1 cellular context compared by ENCODE assay signal in genomic region chr6:7163661-7164071, GRCh38.
TF ChIP-seq lines count a peak whose summit lies in the region.

No MANE protein-coding gene starts in this region.

TF ChIP-seq in K562, 482 proteins besides CTCF, POLR2A, EP300 and RAD21 (continues in another document):
- TF ChIP-seq ZNF311 (CRISPR knock-in tag; IDR thresholded peaks at IDR 0.05) = peak; percentile 88; the same call in 1 of the 2 replicates
- TF ChIP-seq ZNF324 (CRISPR knock-in tag; IDR thresholded peaks at IDR 0.05) = no peak
- peak; percentile 55; the same call in 1 of the 2 replicates for TF ChIP-seq ERF (CRISPR knock-in tag; IDR thresholded peaks at IDR 0.05)
- TF ChIP-seq, protein P1, sequence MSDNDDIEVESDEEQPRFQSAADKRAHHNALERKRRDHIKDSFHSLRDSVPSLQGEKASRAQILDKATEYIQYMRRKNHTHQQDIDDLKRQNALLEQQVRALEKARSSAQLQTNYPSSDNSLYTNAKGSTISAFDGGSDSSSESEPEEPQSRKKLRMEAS (CRISPR knock-in tag; IDR thresholded peaks at IDR 0.05) = peak; percentile 40
- no peak for TF ChIP-seq ZNF79 (CRISPR knock-in tag; IDR thresholded peaks at IDR 0.05; ENCODE audit: low read depth)
- peak; percentile 19; the same call in 1 of the 2 replicates for TF ChIP-seq ZNF165 (CRISPR knock-in tag; IDR thresholded peaks at IDR 0.05; ENCODE audit: borderline replicate concordance)
- 0 out of 2 replicates have a peak, but pooled peaks have one; percentile 46 for TF ChIP-seq ZKSCAN8 (CRISPR knock-in tag; IDR thresholded peaks at IDR 0.05)
- TF ChIP-seq, protein P2, sequence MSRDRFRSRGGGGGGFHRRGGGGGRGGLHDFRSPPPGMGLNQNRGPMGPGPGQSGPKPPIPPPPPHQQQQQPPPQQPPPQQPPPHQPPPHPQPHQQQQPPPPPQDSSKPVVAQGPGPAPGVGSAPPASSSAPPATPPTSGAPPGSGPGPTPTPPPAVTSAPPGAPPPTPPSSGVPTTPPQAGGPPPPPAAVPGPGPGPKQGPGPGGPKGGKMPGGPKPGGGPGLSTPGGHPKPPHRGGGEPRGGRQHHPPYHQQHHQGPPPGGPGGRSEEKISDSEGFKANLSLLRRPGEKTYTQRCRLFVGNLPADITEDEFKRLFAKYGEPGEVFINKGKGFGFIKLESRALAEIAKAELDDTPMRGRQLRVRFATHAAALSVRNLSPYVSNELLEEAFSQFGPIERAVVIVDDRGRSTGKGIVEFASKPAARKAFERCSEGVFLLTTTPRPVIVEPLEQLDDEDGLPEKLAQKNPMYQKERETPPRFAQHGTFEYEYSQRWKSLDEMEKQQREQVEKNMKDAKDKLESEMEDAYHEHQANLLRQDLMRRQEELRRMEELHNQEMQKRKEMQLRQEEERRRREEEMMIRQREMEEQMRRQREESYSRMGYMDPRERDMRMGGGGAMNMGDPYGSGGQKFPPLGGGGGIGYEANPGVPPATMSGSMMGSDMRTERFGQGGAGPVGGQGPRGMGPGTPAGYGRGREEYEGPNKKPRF (IDR thresholded peaks at IDR 0.05; ENCODE audit: low read depth, low read length) = no peak
- TF ChIP-seq CEBPG (CRISPR knock-in tag; IDR thresholded peaks at IDR 0.05) = 0 out of 2 replicates have a peak, but pooled peaks have one; percentile 8
- no peak for TF ChIP-seq CEBPG (tag; conservative IDR thresholded peaks at IDR 0.05 in 1 of 2, IDR thresholded peaks at IDR 0.05 in 1 of 2)
- 0 out of 2 replicates have a peak, but pooled peaks have one; percentile 8 for TF ChIP-seq ZNF23 (CRISPR knock-in tag; IDR thresholded peaks at IDR 0.05)
- 0 out of 2 replicates have a peak, but pooled peaks have one; percentile 0 for TF ChIP-seq ZNF668 (CRISPR knock-in tag; IDR thresholded peaks at IDR 0.05)
- no peak for TF ChIP-seq MTA3 (IDR thresholded peaks at IDR 0.05; ENCODE audit: borderline replicate concordance)
- no peak for TF ChIP-seq MAFG (tag; conservative IDR thresholded peaks at IDR 0.05)
- TF ChIP-seq ZNF766 (CRISPR knock-in tag; conservative IDR thresholded peaks at IDR 0.05) = peak; percentile 45; the same call in 1 of the 2 replicates
- TF ChIP-seq FOXA3 (CRISPR knock-in tag; conservative IDR thresholded peaks at IDR 0.05 in 1 of 2, IDR thresholded peaks at IDR 0.05 in 1 of 2) = no peak
- TF ChIP-seq CEBPB (tag; IDR thresholded peaks at IDR 0.05) = peak; percentile 48; the same call in 1 of the 2 replicates
- TF ChIP-seq SMAD4 (CRISPR knock-in tag; conservative IDR thresholded peaks at IDR 0.05) = peak; percentile 74
- TF ChIP-seq DMBX1 (CRISPR knock-in tag; IDR thresholded peaks at IDR 0.05; ENCODE audit: borderline replicate concordance) = peak; percentile 83
- no peak for TF ChIP-seq XRCC4 (IDR thresholded peaks at IDR 0.05; ENCODE audit: extremely low read depth, insufficient read depth, insufficient read length)
- TF ChIP-seq ZNF76 (CRISPR knock-in tag; IDR thresholded peaks at IDR 0.05; ENCODE audit: borderline replicate concordance) = 0 out of 2 replicates have a peak, but pooled peaks have one; percentile 51
- peak; percentile 66 for TF ChIP-seq ZNF592 (IDR thresholded peaks at IDR 0.05)
- TF ChIP-seq MECOM (CRISPR knock-in tag; IDR thresholded peaks at IDR 0.05) = peak; percentile 54; the same call in 1 of the 2 replicates
- TF ChIP-seq, protein P3, sequence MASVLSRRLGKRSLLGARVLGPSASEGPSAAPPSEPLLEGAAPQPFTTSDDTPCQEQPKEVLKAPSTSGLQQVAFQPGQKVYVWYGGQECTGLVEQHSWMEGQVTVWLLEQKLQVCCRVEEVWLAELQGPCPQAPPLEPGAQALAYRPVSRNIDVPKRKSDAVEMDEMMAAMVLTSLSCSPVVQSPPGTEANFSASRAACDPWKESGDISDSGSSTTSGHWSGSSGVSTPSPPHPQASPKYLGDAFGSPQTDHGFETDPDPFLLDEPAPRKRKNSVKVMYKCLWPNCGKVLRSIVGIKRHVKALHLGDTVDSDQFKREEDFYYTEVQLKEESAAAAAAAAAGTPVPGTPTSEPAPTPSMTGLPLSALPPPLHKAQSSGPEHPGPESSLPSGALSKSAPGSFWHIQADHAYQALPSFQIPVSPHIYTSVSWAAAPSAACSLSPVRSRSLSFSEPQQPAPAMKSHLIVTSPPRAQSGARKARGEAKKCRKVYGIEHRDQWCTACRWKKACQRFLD (CRISPR knock-in tag; IDR thresholded peaks at IDR 0.05) = peak; percentile 59; the same call in 1 of the 2 replicates
- no peak for TF ChIP-seq ID3 (CRISPR knock-in tag; IDR thresholded peaks at IDR 0.05)
- peak; percentile 63; the same call in 1 of the 2 replicates for TF ChIP-seq ID3 (tag; IDR thresholded peaks at IDR 0.05)
- no peak for TF ChIP-seq NR4A1 (CRISPR knock-in tag; IDR thresholded peaks at IDR 0.05)
- TF ChIP-seq NR4A1 (tag; IDR thresholded peaks at IDR 0.05) = peak; percentile 67; the same call in 1 of the 2 replicates
- TF ChIP-seq, protein P4, sequence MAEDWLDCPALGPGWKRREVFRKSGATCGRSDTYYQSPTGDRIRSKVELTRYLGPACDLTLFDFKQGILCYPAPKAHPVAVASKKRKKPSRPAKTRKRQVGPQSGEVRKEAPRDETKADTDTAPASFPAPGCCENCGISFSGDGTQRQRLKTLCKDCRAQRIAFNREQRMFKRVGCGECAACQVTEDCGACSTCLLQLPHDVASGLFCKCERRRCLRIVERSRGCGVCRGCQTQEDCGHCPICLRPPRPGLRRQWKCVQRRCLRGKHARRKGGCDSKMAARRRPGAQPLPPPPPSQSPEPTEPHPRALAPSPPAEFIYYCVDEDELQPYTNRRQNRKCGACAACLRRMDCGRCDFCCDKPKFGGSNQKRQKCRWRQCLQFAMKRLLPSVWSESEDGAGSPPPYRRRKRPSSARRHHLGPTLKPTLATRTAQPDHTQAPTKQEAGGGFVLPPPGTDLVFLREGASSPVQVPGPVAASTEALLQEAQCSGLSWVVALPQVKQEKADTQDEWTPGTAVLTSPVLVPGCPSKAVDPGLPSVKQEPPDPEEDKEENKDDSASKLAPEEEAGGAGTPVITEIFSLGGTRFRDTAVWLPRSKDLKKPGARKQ (CRISPR knock-in tag; IDR thresholded peaks at IDR 0.05) = 0 out of 2 replicates have a peak, but pooled peaks have one; percentile 39
- TF ChIP-seq ZNF583 (CRISPR knock-in tag; IDR thresholded peaks at IDR 0.05) = peak; percentile 39; the same call in 1 of the 2 replicates
- peak; percentile 15; the same call in 1 of the 2 replicates for TF ChIP-seq TSHZ1 (CRISPR knock-in tag; IDR thresholded peaks at IDR 0.05)
- TF ChIP-seq FOXM1 (IDR thresholded peaks at IDR 0.05; ENCODE audit: low read depth) = no peak
- TF ChIP-seq FOXM1 (CRISPR knock-in tag; IDR thresholded peaks at IDR 0.05; ENCODE audit: low read depth) = no peak
- TF ChIP-seq ZNF740 (CRISPR knock-in tag; IDR thresholded peaks at IDR 0.05) = no peak
- peak in 1 of 2 experiments; percentile 57; a peak in 1 of 4 replicates for TF ChIP-seq ZNF740 (tag; IDR thresholded peaks at IDR 0.05)
- TF ChIP-seq, protein P5, sequence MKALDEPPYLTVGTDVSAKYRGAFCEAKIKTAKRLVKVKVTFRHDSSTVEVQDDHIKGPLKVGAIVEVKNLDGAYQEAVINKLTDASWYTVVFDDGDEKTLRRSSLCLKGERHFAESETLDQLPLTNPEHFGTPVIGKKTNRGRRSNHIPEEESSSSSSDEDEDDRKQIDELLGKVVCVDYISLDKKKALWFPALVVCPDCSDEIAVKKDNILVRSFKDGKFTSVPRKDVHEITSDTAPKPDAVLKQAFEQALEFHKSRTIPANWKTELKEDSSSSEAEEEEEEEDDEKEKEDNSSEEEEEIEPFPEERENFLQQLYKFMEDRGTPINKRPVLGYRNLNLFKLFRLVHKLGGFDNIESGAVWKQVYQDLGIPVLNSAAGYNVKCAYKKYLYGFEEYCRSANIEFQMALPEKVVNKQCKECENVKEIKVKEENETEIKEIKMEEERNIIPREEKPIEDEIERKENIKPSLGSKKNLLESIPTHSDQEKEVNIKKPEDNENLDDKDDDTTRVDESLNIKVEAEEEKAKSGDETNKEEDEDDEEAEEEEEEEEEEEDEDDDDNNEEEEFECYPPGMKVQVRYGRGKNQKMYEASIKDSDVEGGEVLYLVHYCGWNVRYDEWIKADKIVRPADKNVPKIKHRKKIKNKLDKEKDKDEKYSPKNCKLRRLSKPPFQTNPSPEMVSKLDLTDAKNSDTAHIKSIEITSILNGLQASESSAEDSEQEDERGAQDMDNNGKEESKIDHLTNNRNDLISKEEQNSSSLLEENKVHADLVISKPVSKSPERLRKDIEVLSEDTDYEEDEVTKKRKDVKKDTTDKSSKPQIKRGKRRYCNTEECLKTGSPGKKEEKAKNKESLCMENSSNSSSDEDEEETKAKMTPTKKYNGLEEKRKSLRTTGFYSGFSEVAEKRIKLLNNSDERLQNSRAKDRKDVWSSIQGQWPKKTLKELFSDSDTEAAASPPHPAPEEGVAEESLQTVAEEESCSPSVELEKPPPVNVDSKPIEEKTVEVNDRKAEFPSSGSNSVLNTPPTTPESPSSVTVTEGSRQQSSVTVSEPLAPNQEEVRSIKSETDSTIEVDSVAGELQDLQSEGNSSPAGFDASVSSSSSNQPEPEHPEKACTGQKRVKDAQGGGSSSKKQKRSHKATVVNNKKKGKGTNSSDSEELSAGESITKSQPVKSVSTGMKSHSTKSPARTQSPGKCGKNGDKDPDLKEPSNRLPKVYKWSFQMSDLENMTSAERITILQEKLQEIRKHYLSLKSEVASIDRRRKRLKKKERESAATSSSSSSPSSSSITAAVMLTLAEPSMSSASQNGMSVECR (CRISPR knock-in tag; IDR thresholded peaks at IDR 0.05) = no peak
- no peak for TF ChIP-seq SIN3A (IDR thresholded peaks at IDR 0.05; ENCODE audit: borderline replicate concordance in 2 of 2, control insufficient read depth in 1 of 2, low read depth in 2 of 2, low read length in 2 of 2)
- TF ChIP-seq PTRF (tag; IDR thresholded peaks at IDR 0.05) = 0 out of 2 replicates have a peak, but pooled peaks have one; percentile 22
- no peak for TF ChIP-seq U2AF1 (optimal IDR thresholded peaks at IDR 0.05; ENCODE audit: low read depth, low read length)
- TF ChIP-seq NR2C1 (IDR thresholded peaks at IDR 0.05) = no peak
- peak; percentile 20; the same call in 1 of the 2 replicates for TF ChIP-seq NR2C1 (tag; IDR thresholded peaks at IDR 0.05)
- TF ChIP-seq MIER1 (IDR thresholded peaks at IDR 0.05; ENCODE audit: low read depth) = no peak
- TF ChIP-seq CXXC5 (CRISPR knock-in tag; IDR thresholded peaks at IDR 0.05) = peak; percentile 34; the same call in 1 of the 2 replicates
- no peak; the same call in 1 of the 2 replicates for TF ChIP-seq NFXL1 (CRISPR knock-in tag; IDR thresholded peaks at IDR 0.05)
- TF ChIP-seq ZNF699 (CRISPR knock-in tag; IDR thresholded peaks at IDR 0.05; ENCODE audit: insufficient replicate concordance) = no peak
- TF ChIP-seq GABPB2 (CRISPR knock-in tag; conservative IDR thresholded peaks at IDR 0.05) = no peak
